In the genomic region with DNA sequence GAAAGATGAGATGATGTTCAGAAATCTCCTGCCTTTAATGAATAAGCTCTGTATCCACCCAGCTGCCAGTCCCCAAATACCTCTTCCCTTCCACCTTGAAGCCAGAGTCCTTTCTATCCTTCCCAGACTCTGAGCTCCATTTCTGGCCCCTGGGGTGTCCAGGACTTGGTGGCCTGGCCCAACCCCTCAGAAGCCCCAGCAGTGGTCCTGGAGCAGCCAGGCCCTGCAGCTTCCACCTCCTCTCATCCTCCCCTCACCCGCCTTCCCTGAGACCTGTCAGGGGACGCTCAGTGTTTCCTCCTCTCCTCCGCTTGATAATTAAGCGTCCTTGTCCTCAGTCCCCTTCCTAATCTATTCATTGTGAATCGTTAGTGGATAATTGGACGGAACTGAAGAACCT, we compare ENCODE assay signal across 8 cellular contexts.
"Had no signal": no experiment of that assay in that cellular context is flagged by ENCODE, and none has a peak within 500 bp of the region (broad histone marks: within the 10 kb centered on the region; RNA-seq: fewer than 3 reads in every experiment).

No MANE protein-coding gene starts in this region.

- DNase-seq: GM23248, GOT3, H7, H9, HCEC 1CT, HFFc6 had no signal

- H3K9me3 ChIP-seq: HAP-1 had no signal

- H3K9ac ChIP-seq: GM23248 had no signal

- H3K36me3 ChIP-seq: HAP-1 had no signal

- H2AFZ ChIP-seq: GM23248, GM23338 had no signal

- H3K4me3 ChIP-seq: GM23248, GM23338, HAP-1 had no signal

- H3K27ac ChIP-seq: GM23248 had no signal

- H3K4me1 ChIP-seq: HAP-1 had no signal

- H3K4me2 ChIP-seq: GM23338 had no signal
